In genomic region chr16:4410335-4411075, GRCh38 we compare ENCODE assay signal across 8 cellular contexts. TPM values are rescaled to one million over a fixed set of nuclear protein-coding genes. Genes with fewer than 3 reads are reported as not detected.
DNase-seq lines count a peak whose midpoint lies in the region; ATAC-seq and TF ChIP-seq lines count a peak whose summit lies in the region.

No MANE protein-coding gene starts in this region.

- TF ChIP-seq CTCF in Peyer's patch (IDR thresholded peaks at IDR 0.05): no peak
- no peak for TF ChIP-seq CTCF in GM13977 (IDR thresholded peaks at IDR 0.05; ENCODE audit: extremely low read depth, insufficient read depth, missing control alignments)

- TF ChIP-seq POLR2A in Peyer's patch (IDR thresholded peaks at IDR 0.05): no peak

- no peak for ATAC-seq in HG02852 (IDR thresholded peaks at IDR 0.05; ENCODE audit: unreplicated experiment)
- ATAC-seq in HG03175 (IDR thresholded peaks at IDR 0.05; ENCODE audit: unreplicated experiment): no peak

- peaks cover 0 to 29% (median 7%) of the 10 kb centered on the region in 4 donors for H3K4me1 ChIP-seq in Peyer's patch

- no peaks in the 10 kb centered on the region for H3K27me3 ChIP-seq in Peyer's patch

- H3K36me3 ChIP-seq in Peyer's patch: peaks cover 0 to 59% (median 0%) of the 10 kb centered on the region in 3 donors

- in situ Hi-C loops in GM13977 (cut with MboI; ENCODE audit: low pct_unique_long_range_greater_than_20kb, low sequenced_read_pairs, unreplicated experiment): no loop called here

- no peaks in the 10 kb centered on the region for H3K9me3 ChIP-seq in Peyer's patch

- no peak overlapping the region for H3K4me3 ChIP-seq in Peyer's patch

- DNase-seq in H4 (ENCODE audit: low spot score) (peak; percentile 98), Peyer's patch (peak in 2 of 3 donors; percentile 30 to 73), epidermal melanocyte (ENCODE audit: insufficient read length, low spot score) (peak; percentile 92), pons (ENCODE audit: low spot score) (peak; percentile 92), GM13977 (ENCODE audit: low spot score) (no peak), ureter (ENCODE audit: low spot score) (no peak)

- peak overlapping the region in 3 of 4 donors; percentile 4 to 73 (median 37) for H3K27ac ChIP-seq in Peyer's patch

RNA-seq across cellular contexts. Expression of gene CORO7, which starts 5.9 kb away (rescaled TPM):
- 8.9 and 10.6 TPM in 2 replicates for total RNA-seq in H4 (2014; rRNA removed; shearing (Covaris generic))
- total RNA-seq in Peyer's patch (100 to 1,000 TPM in 2 of 4 donors, 10 to 100 TPM in 2; 73.4 to 219 (median 110) TPM), ureter (43.8 TPM)

RNA-seq across cellular contexts. Expression of gene DNAJA3, which starts 15.2 kb away (rescaled TPM):
- 48.3 and 48.4 TPM in 2 replicates for total RNA-seq in H4 (2014; rRNA removed; shearing (Covaris generic))
- 10 to 100 TPM; 51.4 to 70.1 (median 54.0) TPM for total RNA-seq in Peyer's patch
- 73.1 TPM for total RNA-seq in ureter

RNA-seq across cellular contexts. Expression of gene VASN, which starts 38.9 kb away (rescaled TPM):
- 22.8 and 32.2 TPM in 2 replicates for total RNA-seq in H4 (2014; rRNA removed; shearing (Covaris generic))
- 10 to 100 TPM in 2 of 4 donors, 1 to 10 TPM in 2; 2.1 to 18.2 (median 8.4) TPM for total RNA-seq in Peyer's patch
- total RNA-seq in ureter: 13.4 TPM

RNA-seq across cellular contexts. Expression of gene PAM16, which starts 59.4 kb away (rescaled TPM):
- total RNA-seq in H4 (2014; rRNA removed; shearing (Covaris generic)): 32.1 and 46.7 TPM in 2 replicates
- total RNA-seq in Peyer's patch (10 to 100 TPM; 18.2 to 61.4 (median 49.3) TPM), ureter (58.6 TPM)

Comparison
In these comparisons a context has a peak if more than half of its experiments do, and no peak if none do; other contexts are left out.
1. DNase-seq: peak in H4 (single experiment), Peyer's patch (2 of 3), epidermal melanocyte (single experiment) and pons (single experiment); none in GM13977 (single experiment) and ureter (single experiment).